ENCODE assay signal across 11 cellular contexts in genomic region chr2:166727105-166727504, GRCh38.
DNase-seq lines count a peak whose midpoint lies in the region; ATAC-seq and FAIRE-seq lines count a peak whose summit lies in the region.
"Had no signal": no experiment of that assay in that cellular context is flagged by ENCODE, and none has a peak within 500 bp of the region (broad histone marks: within the 10 kb centered on the region; RNA-seq: fewer than 3 reads in every experiment).

No MANE protein-coding gene starts in this region.

- ATAC-seq in HG02678 (IDR thresholded peaks at IDR 0.05; ENCODE audit: unreplicated experiment) = peak; percentile 100
- ATAC-seq in HG03460 (IDR thresholded peaks at IDR 0.05; ENCODE audit: unreplicated experiment) = peak; percentile 99

- DNase-seq in GM19239 (ENCODE audit: insufficient read length, low spot score) = no peak
- DNase-seq in globus pallidus (ENCODE audit: low spot score) = no peak
- no peak for DNase-seq in DMS53 (lab: John Stamatoyannopoulos, UW)
- no peak for DNase-seq in NCI-H446 (lab: John Stamatoyannopoulos, UW)
- DNase-seq in activated CD4-positive, alpha-beta T cell treated with anti-CD3 and anti-CD28 coated beads, Interleukin-2, amount 50 U/mL, for 48 hours = no peak
- DNase-seq: NCI-H2029, SHP77 treated with DMSO at 0.1 percent for 48 hours had no signal

- peak; percentile 26 for FAIRE-seq in GM19239 (lab: Jason Lieb, UNC)
- FAIRE-seq: endothelial cell of umbilical vein, G401.6 had no signal
